In genomic region chr4:48109413-48110263, GRCh38 we compare ENCODE assay signal across 9 cellular contexts. TPM values are rescaled to one million over a fixed set of nuclear protein-coding genes. Genes with fewer than 3 reads are reported as not detected.
DNase-seq lines count a peak whose midpoint lies in the region; ATAC-seq, FAIRE-seq and TF ChIP-seq lines count a peak whose summit lies in the region.
"Had no signal": no experiment of that assay in that cellular context is flagged by ENCODE, and none has a peak within 500 bp of the region (broad histone marks: within the 10 kb centered on the region; RNA-seq: fewer than 3 reads in every experiment).

No MANE protein-coding gene starts in this region.

- no peaks in the 10 kb centered on the region for H3K9me3 ChIP-seq in H9 (ENCODE audit: control insufficient read depth, low read depth, low read length)
- no peaks in the 10 kb centered on the region for H3K9me3 ChIP-seq in kidney (ENCODE audit: control insufficient read depth in 1 of 2, low read length in 2 of 2)

- no peaks in the 10 kb centered on the region for H4K20me1 ChIP-seq in H9 (ENCODE audit: control insufficient read depth, insufficient read depth, insufficient read length)

- peaks cover 3% of the 10 kb centered on the region; the same call in 1 of the 2 replicates for H3K4me1 ChIP-seq in H9 (ENCODE audit: insufficient read depth, low read length)
- H3K4me1 ChIP-seq in kidney (ENCODE audit: control insufficient read depth in 1 of 2, insufficient read depth in 1 of 2, low read depth in 1 of 2, low read length in 2 of 2), result no peaks in the 10 kb centered on the region

- H3K23ac ChIP-seq in H9 (ENCODE audit: insufficient read length, low read depth, low read length), result no peak overlapping the region

- H2BK120ac ChIP-seq in H9 (ENCODE audit: low read depth, low read length, poor library complexity, severe bottlenecking), result no peak overlapping the region

- no peaks in the 10 kb centered on the region for H3K79me1 ChIP-seq in H9 (ENCODE audit: insufficient read depth, low read depth, low read length, poor library complexity, severe bottlenecking)

- H2BK5ac ChIP-seq in H9 (ENCODE audit: insufficient read length, low read length), result no peak overlapping the region

- no peak for ATAC-seq in GM21447 (IDR thresholded peaks at IDR 0.05; ENCODE audit: unreplicated experiment)

- no peak overlapping the region for H3K4me2 ChIP-seq in H9 (ENCODE audit: insufficient read depth, insufficient read length, low read length)

- no peak overlapping the region for H2BK20ac ChIP-seq in H9 (ENCODE audit: low read depth, low read length, poor library complexity, severe bottlenecking)

- H3K4me3 ChIP-seq in NB4 (ENCODE audit: low read depth, low read length) (no peak overlapping the region), kidney (ENCODE audit: low read length in 2 of 2) (no peak overlapping the region)

- H3K18ac ChIP-seq in H9 (ENCODE audit: insufficient read length, low read depth, low read length), result no peak overlapping the region

- H3K27me3 ChIP-seq in H9 (ENCODE audit: insufficient read depth, low read length), result no peaks in the 10 kb centered on the region

- no peak for TF ChIP-seq POLR2A in NB4 (IDR thresholded peaks at IDR 0.05; ENCODE audit: extremely low read depth, insufficient read length)

- H2BK15ac ChIP-seq in H9 (ENCODE audit: low read depth, low read length), result no peak overlapping the region

- no peak overlapping the region for H2AFZ ChIP-seq in H9 (ENCODE audit: low read length)

- intact Hi-C loops in kidney (cut with DNase I), result no loop called here

- no peak overlapping the region for H3K56ac ChIP-seq in H9 (ENCODE audit: insufficient read length, low read depth, low read length)

- no peaks in the 10 kb centered on the region for H3K23me2 ChIP-seq in H9 (ENCODE audit: insufficient read length, low read depth, low read length, poor library complexity, severe bottlenecking)

- no CpG with 5 or more reads among the region's 5 CpGs for WGBS in H9 (ENCODE audit: extremely low coverage, insufficient read length, low lambda C conversion rate)

- peak overlapping the region; percentile 86 for H3K27ac Mint-ChIP-seq in activated naive CD4-positive, alpha-beta T cell treated with anti-CD3 and anti-CD28 coated beads, Interleukin-2, amount 50 U/mL, for 24 hours
- H3K27ac Mint-ChIP-seq in H9, result peak overlapping the region in 1 of 3 experiments; percentile 67; a peak in 1 of 7 replicates
- peak overlapping the region; percentile 51 for H3K27ac Mint-ChIP-seq in activated naive CD8-positive, alpha-beta T cell treated with anti-CD3 and anti-CD28 coated beads for 36 hours

- no peaks in the 10 kb centered on the region for H3K27me3 Mint-ChIP-seq in activated naive CD4-positive, alpha-beta T cell treated with anti-CD3 and anti-CD28 coated beads, Interleukin-2, amount 50 U/mL, for 24 hours
- no peaks in the 10 kb centered on the region for H3K27me3 Mint-ChIP-seq in H9 (ENCODE audit: low read depth)
- no peaks in the 10 kb centered on the region for H3K27me3 Mint-ChIP-seq in activated naive CD8-positive, alpha-beta T cell treated with anti-CD3 and anti-CD28 coated beads for 36 hours

- no peak for DNase-seq in activated naive CD4-positive, alpha-beta T cell (lab: John Stamatoyannopoulos, UW)
- no peak for DNase-seq in H9
- DNase-seq in NB4 (ENCODE audit: low read depth), result peak; percentile 70
- no peak for DNase-seq in activated naive CD8-positive, alpha-beta T cell treated with anti-CD3 and anti-CD28 coated beads for 36 hours
- no peak for DNase-seq in kidney
- no peak for DNase-seq in GOT3 (lab: John Stamatoyannopoulos, UW)
- DNase-seq: left cardiac atrium had no signal

- no peak overlapping the region for H3K4me3 Mint-ChIP-seq in activated naive CD4-positive, alpha-beta T cell treated with anti-CD3 and anti-CD28 coated beads, Interleukin-2, amount 50 U/mL, for 24 hours
- no peak overlapping the region for H3K4me3 Mint-ChIP-seq in H9
- H3K4me3 Mint-ChIP-seq in activated naive CD8-positive, alpha-beta T cell treated with anti-CD3 and anti-CD28 coated beads for 36 hours, result no peak overlapping the region

- H3K79me2 ChIP-seq in H9 (ENCODE audit: insufficient read depth, low read length), result no peaks in the 10 kb centered on the region

- H3K27ac ChIP-seq in H9 (ENCODE audit: insufficient read length, low read depth, low read length), result no peak overlapping the region
- H3K27ac ChIP-seq in kidney (ENCODE audit: low read depth in 2 of 2, low read length in 2 of 2), result no peak overlapping the region

- H3K4me1 Mint-ChIP-seq in activated naive CD4-positive, alpha-beta T cell treated with anti-CD3 and anti-CD28 coated beads, Interleukin-2, amount 50 U/mL, for 24 hours, result peaks cover 68% of the 10 kb centered on the region
- peaks cover 33 to 37% of the 10 kb centered on the region in 2 experiments for H3K4me1 Mint-ChIP-seq in H9
- peaks cover 65% of the 10 kb centered on the region for H3K4me1 Mint-ChIP-seq in activated naive CD8-positive, alpha-beta T cell treated with anti-CD3 and anti-CD28 coated beads for 36 hours

- TF ChIP-seq CTCF in H9 (conservative IDR thresholded peaks at IDR 0.05) (peak; percentile 72), NB4 (IDR thresholded peaks at IDR 0.05; ENCODE audit: low read depth, low read length) (peak; percentile 81), kidney (IDR thresholded peaks at IDR 0.05; ENCODE audit: borderline replicate concordance, extremely low read depth, insufficient read depth) (peak; percentile 53)

- no peak overlapping the region for H3K14ac ChIP-seq in H9 (ENCODE audit: insufficient read depth, low read length)

- H4K8ac ChIP-seq in H9 (replicated peaks; ENCODE audit: insufficient read length, low read depth, low read length), result no peak overlapping the region

- H2BK12ac ChIP-seq in H9 (ENCODE audit: insufficient read length, low read depth, low read length), result no peak overlapping the region

- no peak for FAIRE-seq in kidney (lab: Jason Lieb, UNC)

- H4K5ac ChIP-seq in H9 (ENCODE audit: insufficient read length, low read depth, low read length), result no peak overlapping the region

- no peaks in the 10 kb centered on the region for H3K9me3 Mint-ChIP-seq in activated naive CD4-positive, alpha-beta T cell treated with anti-CD3 and anti-CD28 coated beads, Interleukin-2, amount 50 U/mL, for 24 hours
- no peaks in the 10 kb centered on the region for H3K9me3 Mint-ChIP-seq in H9
- no peaks in the 10 kb centered on the region for H3K9me3 Mint-ChIP-seq in activated naive CD8-positive, alpha-beta T cell treated with anti-CD3 and anti-CD28 coated beads for 36 hours

- H3K9ac ChIP-seq in H9 (ENCODE audit: extremely low read depth, insufficient read length, low read length) (no peak overlapping the region), kidney (ENCODE audit: low read length in 2 of 2) (no peak overlapping the region)

- peaks cover 20% of the 10 kb centered on the region for H3K36me3 Mint-ChIP-seq in activated naive CD4-positive, alpha-beta T cell treated with anti-CD3 and anti-CD28 coated beads, Interleukin-2, amount 50 U/mL, for 24 hours
- H3K36me3 Mint-ChIP-seq in H9 (ENCODE audit: insufficient read depth in 1 of 3, low read depth in 3 of 3), result no peaks in the 10 kb centered on the region
- peaks cover 23% of the 10 kb centered on the region for H3K36me3 Mint-ChIP-seq in activated naive CD8-positive, alpha-beta T cell treated with anti-CD3 and anti-CD28 coated beads for 36 hours

- no peak overlapping the region for H2AK5ac ChIP-seq in H9 (ENCODE audit: insufficient read length, low read length)

- no peak overlapping the region for H3T11ph ChIP-seq in H9 (ENCODE audit: low read length)

- H3K36me3 ChIP-seq in kidney (ENCODE audit: control insufficient read depth in 1 of 2, insufficient read depth in 2 of 2, low read length in 2 of 2), result no peaks in the 10 kb centered on the region

- no peak overlapping the region for H4K91ac ChIP-seq in H9 (ENCODE audit: insufficient read length, low read depth, low read length)

- no peak overlapping the region for H3K4ac ChIP-seq in H9 (ENCODE audit: low read depth, low read length)

RNA-seq across cellular contexts. Expression of gene TXK, which starts 24.4 kb away (rescaled TPM):
- total RNA-seq in H9 (2021), result 0.39 TPM in 1 of 2 replicates, not detected in the other
- total RNA-seq in activated naive CD8-positive, alpha-beta T cell treated with anti-CD3 and anti-CD28 coated beads for 36 hours, result 10 to 100 TPM; 13.3 to 14.2 TPM
- total RNA-seq in kidney, result 7.9 TPM
- polyA plus RNA-seq in kidney (ENCODE audit: insufficient read depth, low read depth, low replicate concordance), result 0.26 TPM
